22 cellular contexts compared by ENCODE assay signal in the genomic region with DNA sequence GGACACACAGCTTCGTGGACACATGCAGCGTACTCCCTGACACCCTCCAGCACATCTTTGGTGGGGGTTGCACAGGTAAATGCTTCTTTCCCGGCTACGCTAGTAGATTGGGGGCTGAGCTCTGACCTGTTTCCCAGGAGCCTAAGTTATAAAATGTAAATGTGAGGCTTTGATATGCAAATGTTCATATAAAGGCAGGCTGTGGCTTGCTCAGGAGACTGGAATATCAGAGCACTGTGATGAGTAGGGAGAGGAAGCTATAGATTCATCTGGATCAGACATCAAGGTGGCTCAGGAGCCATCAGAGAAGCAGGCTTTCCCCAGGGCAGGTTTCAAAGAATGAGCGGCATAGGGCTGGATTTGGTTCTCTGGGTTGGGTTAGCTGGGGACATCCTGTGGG. TPM values are rescaled to one million over a fixed set of nuclear protein-coding genes. Genes with fewer than 3 reads are reported as not detected.
DNase-seq lines count a peak whose midpoint lies in the region; FAIRE-seq and TF ChIP-seq lines count a peak whose summit lies in the region.
"Had no signal": no experiment of that assay in that cellular context is flagged by ENCODE, and none has a peak within 500 bp of the region (broad histone marks: within the 10 kb centered on the region; RNA-seq: fewer than 3 reads in every experiment).

No MANE protein-coding gene starts in this region.

- intact Hi-C loops in esophagus squamous epithelium (cut with DNase I) = no loop called here

- no peak for FAIRE-seq in bronchial epithelial cell (lab: Jason Lieb, UNC)
- FAIRE-seq: GM12878, K562 had no signal

- no peaks in the 10 kb centered on the region for H3K36me3 Mint-ChIP-seq in activated naive CD8-positive, alpha-beta T cell treated with anti-CD3 and anti-CD28 coated beads for 36 hours

- TF ChIP-seq CTCF in bronchial epithelial cell (IDR thresholded peaks at IDR 0.05; ENCODE audit: insufficient read depth, low read length, severe bottlenecking) = no peak
- TF ChIP-seq CTCF in esophagus squamous epithelium (IDR thresholded peaks at IDR 0.05) = no peak
- TF ChIP-seq CTCF in suprapubic skin (IDR thresholded peaks at IDR 0.05) = no peak

- DNase-seq in NCI-H1048 (lab: John Stamatoyannopoulos, UW) (peak; percentile 46), bronchial epithelial cell (ENCODE audit: low read depth) (peak; percentile 64), esophagus squamous epithelium (lab: John Stamatoyannopoulos, UW) (no peak), suprapubic skin (ENCODE audit: low spot score in 2 of 2) (no peak), NCI-H1105 (lab: John Stamatoyannopoulos, UW) (no peak)
- DNase-seq in stimulated activated CD4-positive, alpha-beta T cell treated with anti-CD3 and anti-CD28 coated beads, Interleukin-1b, Interleukin-23, amount 100 ng/mL, for 48 hours = no peak
- no peak for DNase-seq in activated naive CD8-positive, alpha-beta T cell treated with anti-CD3 and anti-CD28 coated beads for 36 hours
- DNase-seq: ACHN; CD4-positive, alpha-beta memory T cell; DND-41; GM23248; MM.1S; NCI-H1092; NCI-H1436 treated with DMSO at 0.1 percent for 48 hours; NCI-H1930; NCI-H748 treated with DMSO at 0.1 percent for 48 hours; SHP77 treated with DMSO at 0.1 percent for 48 hours had no signal

- 55 to 73% methylated on average over 2 to 4 of the region's 5 CpGs for WGBS in esophagus squamous epithelium, 2 donors
- 59% methylated on average over 5 of the region's 5 CpGs for WGBS in suprapubic skin

- H3K36me3 ChIP-seq in bronchial epithelial cell (ENCODE audit: control insufficient read depth, insufficient read depth, low read length) (no peaks in the 10 kb centered on the region), esophagus squamous epithelium (no peaks in the 10 kb centered on the region), suprapubic skin (no peaks in the 10 kb centered on the region)
- H3K36me3 ChIP-seq: BLaER1 had no signal

- H3K4me1 ChIP-seq in esophagus squamous epithelium = peaks cover 28 to 55% (median 33%) of the 10 kb centered on the region in 3 donors
- H3K4me1 ChIP-seq in suprapubic skin = peaks cover 50% of the 10 kb centered on the region

- no peak overlapping the region for H3K4me3 ChIP-seq in bronchial epithelial cell (ENCODE audit: low read depth, low read length)
- H3K4me3 ChIP-seq in esophagus squamous epithelium = peak overlapping the region in 1 of 4 donors; percentile 31
- no peak overlapping the region for H3K4me3 ChIP-seq in suprapubic skin
- H3K4me3 ChIP-seq: BLaER1, GM12878, GM23248, K562, SK-N-MC had no signal

- H3K9me3 Mint-ChIP-seq in activated naive CD8-positive, alpha-beta T cell treated with anti-CD3 and anti-CD28 coated beads for 36 hours = no peaks in the 10 kb centered on the region
- H3K9me3 Mint-ChIP-seq: CD4-positive, alpha-beta memory T cell had no signal

- H3K27ac Mint-ChIP-seq in activated naive CD8-positive, alpha-beta T cell treated with anti-CD3 and anti-CD28 coated beads for 36 hours = no peak overlapping the region
- H3K27ac Mint-ChIP-seq: CD4-positive, alpha-beta memory T cell had no signal

- peak overlapping the region; percentile 54 to 71 (median 56) for H3K27ac ChIP-seq in esophagus squamous epithelium
- H3K27ac ChIP-seq in suprapubic skin = peak overlapping the region; percentile 53
- H3K27ac ChIP-seq: BLaER1, GM23248, RWPE1, SK-N-MC had no signal

- no peak overlapping the region for H3K4me3 Mint-ChIP-seq in activated naive CD8-positive, alpha-beta T cell treated with anti-CD3 and anti-CD28 coated beads for 36 hours

- TF ChIP-seq POLR2A in esophagus squamous epithelium (IDR thresholded peaks at IDR 0.05) (no peak), suprapubic skin (IDR thresholded peaks at IDR 0.05) (no peak)

- H3K9me3 ChIP-seq in esophagus squamous epithelium (no peaks in the 10 kb centered on the region), suprapubic skin (no peaks in the 10 kb centered on the region)
- H3K9me3 ChIP-seq: BLaER1 had no signal

- peaks cover 17% of the 10 kb centered on the region for H3K4me1 Mint-ChIP-seq in activated naive CD8-positive, alpha-beta T cell treated with anti-CD3 and anti-CD28 coated beads for 36 hours

- no peaks in the 10 kb centered on the region for H3K27me3 ChIP-seq in bronchial epithelial cell (ENCODE audit: control insufficient read depth, insufficient read depth, low read length)
- H3K27me3 ChIP-seq in esophagus squamous epithelium = peaks cover 0 to 70% (median 0%) of the 10 kb centered on the region in 4 donors
- H3K27me3 ChIP-seq in suprapubic skin = peaks cover 8% of the 10 kb centered on the region

- H3K27me3 Mint-ChIP-seq in activated naive CD8-positive, alpha-beta T cell treated with anti-CD3 and anti-CD28 coated beads for 36 hours = peaks cover 78% of the 10 kb centered on the region

- TF ChIP-seq EP300 in suprapubic skin (IDR thresholded peaks at IDR 0.05) = no peak

RNA-seq across cellular contexts. Expression of gene ETV4, which starts 3.4 kb away (rescaled TPM):
- total RNA-seq in bronchial epithelial cell = 1.4 and 3.2 TPM in 2 replicates
- total RNA-seq in esophagus squamous epithelium = 10 to 100 TPM in 1 of 4 donors, 1 to 10 TPM in 3; 3.7 to 11.1 (median 6.9) TPM
- total RNA-seq in suprapubic skin = 1 to 10 TPM; 5.6 to 7.1 (median 6.3) TPM
- total RNA-seq in activated naive CD8-positive, alpha-beta T cell treated with anti-CD3 and anti-CD28 coated beads for 36 hours = 1 to 10 TPM; 7.5 to 7.8 TPM
- total RNA-seq: CD4-positive, alpha-beta memory T cell had no signal

Comparison
In these comparisons a context has a peak if more than half of its experiments do, and no peak if none do; other contexts are left out.
1. DNase-seq: peak in NCI-H1048 (single experiment) and bronchial epithelial cell (single experiment); none in esophagus squamous epithelium (single experiment), suprapubic skin (0 of 2), stimulated activated CD4-positive, alpha-beta T cell treated with anti-CD3 and anti-CD28 coated beads, Interleukin-1b, Interleukin-23, amount 100 ng/mL, for 48 hours (single experiment), activated naive CD8-positive, alpha-beta T cell treated with anti-CD3 and anti-CD28 coated beads for 36 hours (single experiment) and NCI-H1105 (single experiment).